Comparison of ENCODE assay signal across 8 cellular contexts in genomic region chr6:105401247-105402089, GRCh38. TPM values are rescaled to one million over a fixed set of nuclear protein-coding genes. Genes with fewer than 3 reads are reported as not detected.
A peak's percentile ranks its signal among the peaks of the same experiment; 100 is the strongest.
DNase-seq lines count a peak whose midpoint lies in the region; ATAC-seq and TF ChIP-seq lines count a peak whose summit lies in the region.

No MANE protein-coding gene starts in this region.

- no peak for TF ChIP-seq CTCF in brain (conservative IDR thresholded peaks at IDR 0.05)

- H3K4me3 Mint-ChIP-seq in stimulated activated naive CD8-positive, alpha-beta T cell treated with anti-CD3 and anti-CD28 coated beads, Interleukin-15, Interleukin-2, amounts not matched to agents 100 ng/mL and 50 ng/mL, for 24 hours = peak overlapping the region; percentile 92
- peak overlapping the region; percentile 91 to 99 (median 95) for H3K4me3 Mint-ChIP-seq in brain

- no peak for DNase-seq in stimulated activated naive CD8-positive, alpha-beta T cell treated with anti-CD3 and anti-CD28 coated beads, Interleukin-15, Interleukin-2, amounts not matched to agents 100 U/mL and 50 U/mL, for 24 hours
- DNase-seq in cerebellum (ENCODE audit: low spot score) (no peak), SHP77 (lab: John Stamatoyannopoulos, UW) (no peak), NCI-H345 treated with DMSO at 0.1 percent for 48 hours (lab: John Stamatoyannopoulos, UW; ENCODE audit: unreplicated experiment) (no peak)

- peak overlapping the region; percentile 82 for H3K4me3 ChIP-seq in mesodermal cell (ENCODE audit: extremely low read depth, insufficient read depth, low read length, poor library complexity, severe bottlenecking)

- 33 to 55% methylated on average over 4 to 8 of the region's 8 CpGs for WGBS in mesodermal cell (ENCODE audit: insufficient coverage in 2 of 2), 2 experiments

- peaks cover 12% of the 10 kb centered on the region for H3K36me3 ChIP-seq in mesodermal cell (ENCODE audit: control insufficient read depth, insufficient read depth, low read length)

- no peaks in the 10 kb centered on the region for H3K27me3 Mint-ChIP-seq in stimulated activated naive CD8-positive, alpha-beta T cell treated with anti-CD3 and anti-CD28 coated beads, Interleukin-15, Interleukin-2, amounts not matched to agents 100 ng/mL and 50 ng/mL, for 24 hours
- peaks cover 18% of the 10 kb centered on the region for H3K27me3 Mint-ChIP-seq in brain

- H3K4me1 ChIP-seq in mesodermal cell (ENCODE audit: control insufficient read depth, insufficient read depth, low read length, poor library complexity, severe bottlenecking) = peaks cover 6% of the 10 kb centered on the region

- H3K9me3 ChIP-seq in mesodermal cell (ENCODE audit: control insufficient read depth, low read length) = no peaks in the 10 kb centered on the region

- H3K27ac Mint-ChIP-seq in stimulated activated naive CD8-positive, alpha-beta T cell treated with anti-CD3 and anti-CD28 coated beads, Interleukin-15, Interleukin-2, amounts not matched to agents 100 ng/mL and 50 ng/mL, for 24 hours = peak overlapping the region; percentile 78
- H3K27ac Mint-ChIP-seq in brain = peak overlapping the region in 2 of 5 experiments; percentile 87 to 91

- ATAC-seq in stimulated activated naive CD8-positive, alpha-beta T cell treated with anti-CD3 and anti-CD28 coated beads, Interleukin-15, Interleukin-2, amounts not matched to agents 100 U/mL and 50 U/mL, for 24 hours = no peak
- no peak for ATAC-seq in HG02798 (IDR thresholded peaks at IDR 0.05; ENCODE audit: poor library complexity, unreplicated experiment)

- no peaks in the 10 kb centered on the region for H3K9me3 Mint-ChIP-seq in stimulated activated naive CD8-positive, alpha-beta T cell treated with anti-CD3 and anti-CD28 coated beads, Interleukin-15, Interleukin-2, amounts not matched to agents 100 ng/mL and 50 ng/mL, for 24 hours
- no peaks in the 10 kb centered on the region for H3K9me3 Mint-ChIP-seq in brain

- H3K36me3 Mint-ChIP-seq in stimulated activated naive CD8-positive, alpha-beta T cell treated with anti-CD3 and anti-CD28 coated beads, Interleukin-15, Interleukin-2, amounts not matched to agents 100 ng/mL and 50 ng/mL, for 24 hours (ENCODE audit: low read depth) = peaks cover 1% of the 10 kb centered on the region
- H3K36me3 Mint-ChIP-seq in brain = peaks cover 4% of the 10 kb centered on the region

- no peak overlapping the region for H3K27ac ChIP-seq in mesodermal cell (ENCODE audit: low read depth, low read length, severe bottlenecking)

- peaks cover 69% of the 10 kb centered on the region for H3K4me1 Mint-ChIP-seq in stimulated activated naive CD8-positive, alpha-beta T cell treated with anti-CD3 and anti-CD28 coated beads, Interleukin-15, Interleukin-2, amounts not matched to agents 100 ng/mL and 50 ng/mL, for 24 hours (ENCODE audit: low read depth)
- peaks cover 64% of the 10 kb centered on the region for H3K4me1 Mint-ChIP-seq in brain

RNA-seq across cellular contexts. Expression of gene PREP, which starts 1.4 kb away (rescaled TPM):
- polyA plus RNA-seq in brain (ENCODE audit: insufficient read depth, low read depth, low replicate concordance) = 75.0 TPM
- polyA plus RNA-seq in mesodermal cell (2013, experiment 1 of 2) = 50.6 TPM
- 45.4 TPM for polyA plus RNA-seq in mesodermal cell (2013, experiment 2 of 2)
- total RNA-seq in cerebellum = 29.3 TPM
